Comparison of ENCODE assay signal across 16 cellular contexts in genomic region chr1:65195495-65196417, GRCh38. TPM values are rescaled to one million over a fixed set of nuclear protein-coding genes. Genes with fewer than 3 reads are reported as not detected.
DNase-seq lines count a peak whose midpoint lies in the region; ATAC-seq, FAIRE-seq and TF ChIP-seq lines count a peak whose summit lies in the region.
"Had no signal": no experiment of that assay in that cellular context is flagged by ENCODE, and none has a peak within 500 bp of the region (broad histone marks: within the 10 kb centered on the region; RNA-seq: fewer than 3 reads in every experiment).

No MANE protein-coding gene starts in this region.

- DNase-seq in activated CD4-positive, alpha-beta T cell treated with anti-CD3 and anti-CD28 coated beads, Interleukin-2, amount 10 ng/mL, durations not matched to agents 24 days and 14 days, result no peak
- no peak for DNase-seq in activated CD4-positive, alpha-beta T cell treated with anti-CD3 and anti-CD28 coated beads for 36 hours
- no peak for DNase-seq in activated naive CD8-positive, alpha-beta T cell treated with anti-CD3 and anti-CD28 coated beads, Interleukin-2, amount 50 U/mL, for 24 hours
- DNase-seq in left cardiac atrium (peak; percentile 24), tibial nerve (ENCODE audit: low spot score in 2 of 2) (no peak), kidney (no peak), NCI-H146 (lab: John Stamatoyannopoulos, UW) (no peak), ecto neural progenitor cell (ENCODE audit: low spot score) (no peak)
- DNase-seq: MM.1S, NCI-H748 treated with DMSO at 0.1 percent for 48 hours, upper lobe of left lung had no signal

- H3K27ac ChIP-seq in tibial nerve, result peak overlapping the region in 3 of 4 donors; percentile 32 to 77 (median 61)
- no peak overlapping the region for H3K27ac ChIP-seq in kidney (ENCODE audit: low read depth in 2 of 2, low read length in 2 of 2)
- H3K27ac ChIP-seq: body of pancreas, esophagus muscularis mucosa, prostate gland, upper lobe of left lung had no signal

- no peak for ATAC-seq in activated CD4-positive, alpha-beta T cell treated with anti-CD3 and anti-CD28 coated beads for 36 hours
- peak; percentile 31 for ATAC-seq in activated naive CD8-positive, alpha-beta T cell treated with anti-CD3 and anti-CD28 coated beads, Interleukin-2, amount 50 U/mL, for 24 hours
- peak; percentile 66 to 84 for ATAC-seq in left cardiac atrium
- ATAC-seq: body of pancreas, left lobe of liver had no signal

- no peak for FAIRE-seq in kidney (lab: Jason Lieb, UNC)
- FAIRE-seq: A204.1 had no signal

- CTCF ChIA-PET in activated CD4-positive, alpha-beta T cell treated with anti-CD3 and anti-CD28 coated beads for 36 hours (lab: Charles Lee), result interaction anchor here (1.2 kb wide), 1 partner anchor 40 kb away, joined by 3 read pairs; no protein-coding TSS in a partner anchor

- TF ChIP-seq POLR2A in tibial nerve (IDR thresholded peaks at IDR 0.05), result no peak

- TF ChIP-seq EP300 in tibial nerve (IDR thresholded peaks at IDR 0.05), result peak in 1 of 2 donors; percentile 21

- H3K4me1 ChIP-seq in tibial nerve (peaks cover 0 to 11% (median 0%) of the 10 kb centered on the region in 4 donors), kidney (ENCODE audit: control insufficient read depth in 1 of 2, insufficient read depth in 1 of 2, low read depth in 1 of 2, low read length in 2 of 2) (peaks cover 2 to 5% of the 10 kb centered on the region in 2 donors)
- H3K4me1 ChIP-seq: body of pancreas, prostate gland had no signal

- 65 to 67% methylated on average over 9 of the region's 9 CpGs for WGBS in tibial nerve, 2 donors

- H3K36me3 ChIP-seq in tibial nerve (peaks cover 0 to 12% (median 0%) of the 10 kb centered on the region in 3 donors), kidney (ENCODE audit: control insufficient read depth in 1 of 2, insufficient read depth in 2 of 2, low read length in 2 of 2) (peaks cover 0 to 16% of the 10 kb centered on the region in 2 donors)
- H3K36me3 ChIP-seq: prostate gland, upper lobe of left lung had no signal

- no peak overlapping the region for H3K4me3 ChIP-seq in tibial nerve
- H3K4me3 ChIP-seq in kidney (ENCODE audit: low read length in 2 of 2), result no peak overlapping the region
- H3K4me3 ChIP-seq: body of pancreas, esophagus muscularis mucosa, prostate gland, upper lobe of left lung had no signal

- H3K9me3 ChIP-seq in tibial nerve, result no peaks in the 10 kb centered on the region
- H3K9me3 ChIP-seq in kidney (ENCODE audit: control insufficient read depth in 1 of 2, low read length in 2 of 2), result no peaks in the 10 kb centered on the region
- H3K9me3 ChIP-seq: body of pancreas, esophagus muscularis mucosa, prostate gland, upper lobe of left lung had no signal

- peak overlapping the region; percentile 9 for H3K27ac Mint-ChIP-seq in activated CD4-positive, alpha-beta T cell treated with anti-CD3 and anti-CD28 coated beads, Interleukin-2, amount 10 ng/mL, durations not matched to agents 24 days and 14 days
- no peak overlapping the region for H3K27ac Mint-ChIP-seq in activated CD4-positive, alpha-beta T cell treated with anti-CD3 and anti-CD28 coated beads for 36 hours
- no peak overlapping the region for H3K27ac Mint-ChIP-seq in activated naive CD8-positive, alpha-beta T cell treated with anti-CD3 and anti-CD28 coated beads, Interleukin-2, amount 50 U/mL, for 24 hours

- no peaks in the 10 kb centered on the region for H3K27me3 Mint-ChIP-seq in activated CD4-positive, alpha-beta T cell treated with anti-CD3 and anti-CD28 coated beads, Interleukin-2, amount 10 ng/mL, durations not matched to agents 24 days and 14 days
- H3K27me3 Mint-ChIP-seq in activated CD4-positive, alpha-beta T cell treated with anti-CD3 and anti-CD28 coated beads for 36 hours, result peaks cover 4% of the 10 kb centered on the region
- H3K27me3 Mint-ChIP-seq in activated naive CD8-positive, alpha-beta T cell treated with anti-CD3 and anti-CD28 coated beads, Interleukin-2, amount 50 U/mL, for 24 hours, result peaks cover 3% of the 10 kb centered on the region

- H3K9ac ChIP-seq in kidney (ENCODE audit: low read length in 2 of 2), result no peak overlapping the region

- POLR2A ChIA-PET in activated CD4-positive, alpha-beta T cell treated with anti-CD3 and anti-CD28 coated beads for 36 hours (lab: Charles Lee), result no interaction called here

- no peaks in the 10 kb centered on the region for H3K27me3 ChIP-seq in tibial nerve
- H3K27me3 ChIP-seq: body of pancreas, esophagus muscularis mucosa, upper lobe of left lung had no signal

- TF ChIP-seq CTCF in tibial nerve (IDR thresholded peaks at IDR 0.05), result no peak
- TF ChIP-seq CTCF in kidney (IDR thresholded peaks at IDR 0.05; ENCODE audit: borderline replicate concordance, extremely low read depth, insufficient read depth), result no peak

- peaks cover 58% of the 10 kb centered on the region for H3K36me3 Mint-ChIP-seq in activated CD4-positive, alpha-beta T cell treated with anti-CD3 and anti-CD28 coated beads, Interleukin-2, amount 10 ng/mL, durations not matched to agents 24 days and 14 days (ENCODE audit: low read depth)
- peaks cover 14% of the 10 kb centered on the region for H3K36me3 Mint-ChIP-seq in activated CD4-positive, alpha-beta T cell treated with anti-CD3 and anti-CD28 coated beads for 36 hours (ENCODE audit: low read depth)
- peaks cover 35% of the 10 kb centered on the region for H3K36me3 Mint-ChIP-seq in activated naive CD8-positive, alpha-beta T cell treated with anti-CD3 and anti-CD28 coated beads, Interleukin-2, amount 50 U/mL, for 24 hours (ENCODE audit: low read depth)

- H3K4me1 Mint-ChIP-seq in activated CD4-positive, alpha-beta T cell treated with anti-CD3 and anti-CD28 coated beads, Interleukin-2, amount 10 ng/mL, durations not matched to agents 24 days and 14 days, result peaks cover 30% of the 10 kb centered on the region
- H3K4me1 Mint-ChIP-seq in activated CD4-positive, alpha-beta T cell treated with anti-CD3 and anti-CD28 coated beads for 36 hours, result no peaks in the 10 kb centered on the region
- H3K4me1 Mint-ChIP-seq in activated naive CD8-positive, alpha-beta T cell treated with anti-CD3 and anti-CD28 coated beads, Interleukin-2, amount 50 U/mL, for 24 hours, result peaks cover 16% of the 10 kb centered on the region

- H3K9me3 Mint-ChIP-seq in activated CD4-positive, alpha-beta T cell treated with anti-CD3 and anti-CD28 coated beads, Interleukin-2, amount 10 ng/mL, durations not matched to agents 24 days and 14 days, result peaks cover 12% of the 10 kb centered on the region
- no peaks in the 10 kb centered on the region for H3K9me3 Mint-ChIP-seq in activated CD4-positive, alpha-beta T cell treated with anti-CD3 and anti-CD28 coated beads for 36 hours (ENCODE audit: low read depth)
- H3K9me3 Mint-ChIP-seq in activated naive CD8-positive, alpha-beta T cell treated with anti-CD3 and anti-CD28 coated beads, Interleukin-2, amount 50 U/mL, for 24 hours, result no peaks in the 10 kb centered on the region

- intact Hi-C loops in activated CD4-positive, alpha-beta T cell treated with anti-CD3 and anti-CD28 coated beads, Interleukin-2, amount 10 ng/mL, durations not matched to agents 24 days and 14 days (cut with micrococcal nuclease), result loop anchor here (2.0 kb wide), 1 partner anchor 17 kb away; no protein-coding TSS in a partner anchor
- intact Hi-C loops in activated CD4-positive, alpha-beta T cell treated with anti-CD3 and anti-CD28 coated beads for 36 hours (cut with DNase I, micrococcal nuclease), result no loop called here
- intact Hi-C loops in left cardiac atrium (cut with DNase I), result no loop called here
- intact Hi-C loops in kidney (cut with DNase I), result no loop called here

- no peak overlapping the region for H3K4me3 Mint-ChIP-seq in activated CD4-positive, alpha-beta T cell treated with anti-CD3 and anti-CD28 coated beads, Interleukin-2, amount 10 ng/mL, durations not matched to agents 24 days and 14 days
- no peak overlapping the region for H3K4me3 Mint-ChIP-seq in activated CD4-positive, alpha-beta T cell treated with anti-CD3 and anti-CD28 coated beads for 36 hours
- H3K4me3 Mint-ChIP-seq in activated naive CD8-positive, alpha-beta T cell treated with anti-CD3 and anti-CD28 coated beads, Interleukin-2, amount 50 U/mL, for 24 hours, result no peak overlapping the region

RNA-seq across cellular contexts. Expression of gene AK4, which starts 47.8 kb away (rescaled TPM):
- total RNA-seq in activated CD4-positive, alpha-beta T cell treated with anti-CD3 and anti-CD28 coated beads, Interleukin-2, amount 10 ng/mL, durations not matched to agents 24 days and 14 days, result 135 and 138 TPM in 2 replicates
- 100 to 1,000 TPM in 1 of 2 experiments, 10 to 100 TPM in 1; 90.4 to 102 TPM for total RNA-seq in activated CD4-positive, alpha-beta T cell treated with anti-CD3 and anti-CD28 coated beads for 36 hours
- total RNA-seq in left cardiac atrium (10 to 100 TPM; 79.7 to 81.3 TPM), tibial nerve (10 to 100 TPM; 16.1 to 24.9 (median 19.5) TPM), kidney (47.6 TPM)
- polyA plus RNA-seq in kidney (ENCODE audit: insufficient read depth, low read depth, low replicate concordance), result 131 TPM

Comparison
In these comparisons a context has a peak if more than half of its experiments do, and no peak if none do; other contexts are left out.
1. H3K27ac ChIP-seq: peak in tibial nerve (3 of 4); none in kidney (0 of 2).